Comparison of ENCODE assay signal across 9 cellular contexts in genomic region chr1:94720091-94720793, GRCh38.
A peak's percentile ranks its signal among the peaks of the same experiment; 100 is the strongest.
DNase-seq lines count a peak whose midpoint lies in the region; ATAC-seq and TF ChIP-seq lines count a peak whose summit lies in the region.
"Had no signal": no experiment of that assay in that cellular context is flagged by ENCODE, and none has a peak within 500 bp of the region (broad histone marks: within the 10 kb centered on the region; RNA-seq: fewer than 3 reads in every experiment).

No MANE protein-coding gene starts in this region.

- TF ChIP-seq CTCF in right atrium auricular region (IDR thresholded peaks at IDR 0.05) (no peak), upper lobe of left lung (IDR thresholded peaks at IDR 0.05) (no peak), tibial nerve (IDR thresholded peaks at IDR 0.05) (no peak)

- H3K36me3 Mint-ChIP-seq in T-helper 2 cell treated with Interferon-gamma antibody and Interleukin-4, amounts not matched to agents 5 μg/mL and 100 μg/mL, for 36 hours (ENCODE audit: low read depth): no peaks in the 10 kb centered on the region
- H3K36me3 Mint-ChIP-seq: brain had no signal

- 59 to 69% methylated on average over 4 of the region's 4 CpGs for WGBS in upper lobe of left lung, 2 donors
- WGBS in tibial nerve, 2 donors: 89 to 96% methylated on average over 4 of the region's 4 CpGs

- H3K4me3 Mint-ChIP-seq in T-helper 2 cell treated with Interferon-gamma antibody and Interleukin-4, amounts not matched to agents 5 μg/mL and 100 μg/mL, for 36 hours: peak overlapping the region; percentile 27
- H3K4me3 Mint-ChIP-seq: brain had no signal

- H3K4me1 Mint-ChIP-seq in T-helper 2 cell treated with Interferon-gamma antibody and Interleukin-4, amounts not matched to agents 5 μg/mL and 100 μg/mL, for 36 hours (ENCODE audit: low read depth): peaks cover 21% of the 10 kb centered on the region
- H3K4me1 Mint-ChIP-seq: brain had no signal

- H3K27ac Mint-ChIP-seq in T-helper 2 cell treated with Interferon-gamma antibody and Interleukin-4, amounts not matched to agents 5 μg/mL and 100 μg/mL, for 36 hours: peak overlapping the region; percentile 52
- H3K27ac Mint-ChIP-seq: brain had no signal

- no peaks in the 10 kb centered on the region for H3K9me3 ChIP-seq in right atrium auricular region
- H3K9me3 ChIP-seq in upper lobe of left lung: no peaks in the 10 kb centered on the region
- H3K9me3 ChIP-seq in tibial nerve: no peaks in the 10 kb centered on the region

- H3K27ac ChIP-seq in right atrium auricular region (no peak overlapping the region), upper lobe of left lung (peak overlapping the region; percentile 12 to 79 (median 54)), tibial nerve (no peak overlapping the region)

- no peak for TF ChIP-seq POLR2A in upper lobe of left lung (IDR thresholded peaks at IDR 0.05)
- no peak for TF ChIP-seq POLR2A in tibial nerve (IDR thresholded peaks at IDR 0.05)

- TF ChIP-seq EP300 in upper lobe of left lung (IDR thresholded peaks at IDR 0.05): no peak
- TF ChIP-seq EP300 in tibial nerve (IDR thresholded peaks at IDR 0.05): no peak

- H3K36me3 ChIP-seq in right atrium auricular region: no peaks in the 10 kb centered on the region
- no peaks in the 10 kb centered on the region for H3K36me3 ChIP-seq in upper lobe of left lung
- no peaks in the 10 kb centered on the region for H3K36me3 ChIP-seq in tibial nerve

- H3K4me1 ChIP-seq in right atrium auricular region (no peaks in the 10 kb centered on the region), upper lobe of left lung (peaks cover 0 to 20% (median 1%) of the 10 kb centered on the region in 4 donors), tibial nerve (peaks cover 0 to 6% (median 0%) of the 10 kb centered on the region in 4 donors)

- no peak for DNase-seq in Right ventricle myocardium inferior (ENCODE audit: missing footprints)
- no peak for DNase-seq in right atrium auricular region (ENCODE audit: low spot score)
- DNase-seq in T-helper 2 cell treated with Interferon-gamma antibody and Interleukin-4, amounts not matched to agents 5 μg/mL and 100 μg/mL, for 36 hours (ENCODE audit: low spot score): no peak
- peak in 1 of 2 donors; percentile 73 for DNase-seq in upper lobe of left lung
- no peak for DNase-seq in kidney glomerular epithelial cell (lab: John Stamatoyannopoulos, UW)
- DNase-seq in tibial nerve (ENCODE audit: low spot score in 2 of 2): no peak
- DNase-seq in stimulated activated naive CD4-positive, alpha-beta T cell treated with Interleukin-2 at 50 U/mL for 16 hours (lab: John Stamatoyannopoulos, UW): no peak

- ATAC-seq in Right ventricle myocardium inferior (peak; percentile 29), HG02973 (IDR thresholded peaks at IDR 0.05; ENCODE audit: unreplicated experiment) (peak; percentile 99), upper lobe of left lung (ENCODE audit: low FRiP score in 2 of 2) (peak; percentile 81)

- no peak overlapping the region for H3K4me3 ChIP-seq in right atrium auricular region
- H3K4me3 ChIP-seq in upper lobe of left lung: no peak overlapping the region
- H3K4me3 ChIP-seq in tibial nerve: no peak overlapping the region

- H3K27me3 Mint-ChIP-seq in T-helper 2 cell treated with Interferon-gamma antibody and Interleukin-4, amounts not matched to agents 5 μg/mL and 100 μg/mL, for 36 hours (ENCODE audit: low read depth): peaks cover 2% of the 10 kb centered on the region
- H3K27me3 Mint-ChIP-seq: brain had no signal

- no peaks in the 10 kb centered on the region for H3K9me3 Mint-ChIP-seq in T-helper 2 cell treated with Interferon-gamma antibody and Interleukin-4, amounts not matched to agents 5 μg/mL and 100 μg/mL, for 36 hours
- H3K9me3 Mint-ChIP-seq: brain had no signal

- no peaks in the 10 kb centered on the region for H3K27me3 ChIP-seq in right atrium auricular region
- no peaks in the 10 kb centered on the region for H3K27me3 ChIP-seq in upper lobe of left lung
- H3K27me3 ChIP-seq in tibial nerve: no peaks in the 10 kb centered on the region

- intact Hi-C loops in Right ventricle myocardium inferior (cut with DNase I): no loop called here

Comparison
In these comparisons a context has a peak if more than half of its experiments do, and no peak if none do; other contexts are left out.
1. ATAC-seq: peak in every context shown above with its lines; median percentile 99 in HG02973; 81 in upper lobe of left lung; 29 in Right ventricle myocardium inferior.
2. H3K27ac ChIP-seq: peak in upper lobe of left lung (4 of 4); none in right atrium auricular region (0 of 2) and tibial nerve (0 of 4).